10 cellular contexts compared by ENCODE assay signal in the genomic region with DNA sequence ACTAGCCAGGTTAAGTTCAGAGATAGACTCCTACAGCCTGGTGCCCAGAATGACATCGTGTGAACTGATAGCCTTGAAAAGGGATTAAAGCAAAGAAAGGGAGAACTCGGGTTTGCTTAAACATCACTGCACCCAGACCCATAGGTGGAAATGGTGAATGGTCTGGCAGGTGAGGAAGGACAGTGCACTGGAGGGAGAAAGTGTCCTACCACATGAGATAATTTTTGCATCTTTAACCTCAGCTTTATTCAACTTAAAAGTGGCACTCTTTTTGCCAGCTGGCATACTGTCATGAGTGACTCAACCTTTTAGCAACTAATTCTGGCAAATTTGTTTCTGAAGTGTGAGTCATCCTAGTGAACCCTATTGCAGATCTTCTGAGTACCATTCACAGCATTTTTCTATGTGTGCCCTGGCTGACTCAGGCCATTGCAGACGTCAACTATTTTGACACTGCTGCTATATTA. TPM values are rescaled to one million over a fixed set of nuclear protein-coding genes. Genes with fewer than 3 reads are reported as not detected.
A peak's percentile ranks its signal among the peaks of the same experiment; 100 is the strongest.
DNase-seq lines count a peak whose midpoint lies in the region; ATAC-seq and TF ChIP-seq lines count a peak whose summit lies in the region.
"Had no signal": no experiment of that assay in that cellular context is flagged by ENCODE, and none has a peak within 500 bp of the region (broad histone marks: within the 10 kb centered on the region; RNA-seq: fewer than 3 reads in every experiment).

No MANE protein-coding gene starts in this region.

- H3K27me3 ChIP-seq in mesenchymal stem cell (ENCODE audit: control insufficient read depth in 1 of 2, insufficient read depth in 1 of 2, low read length in 2 of 2) = peaks cover 0 to 8% of the 10 kb centered on the region in 2 experiments

- no peak for TF ChIP-seq CTCF in type B pancreatic cell (conservative IDR thresholded peaks at IDR 0.05)

- no peaks in the 10 kb centered on the region for H3K36me3 Mint-ChIP-seq in type B pancreatic cell
- H3K36me3 Mint-ChIP-seq: activated naive CD8-positive, alpha-beta T cell had no signal

- no peak overlapping the region for H3K23ac ChIP-seq in mesenchymal stem cell (ENCODE audit: low read length in 2 of 2)

- H3K27ac Mint-ChIP-seq in type B pancreatic cell = no peak overlapping the region
- H3K27ac Mint-ChIP-seq: activated naive CD8-positive, alpha-beta T cell had no signal

- no peak overlapping the region for H4K91ac ChIP-seq in mesenchymal stem cell (ENCODE audit: low read length)

- no peak overlapping the region for H2BK15ac ChIP-seq in mesenchymal stem cell (ENCODE audit: low read depth, poor library complexity, severe bottlenecking)

- no peak overlapping the region for H3K4me2 ChIP-seq in mesenchymal stem cell (ENCODE audit: low read length, poor library complexity, severe bottlenecking)

- 46% methylated on average over 3 of the region's 3 CpGs for WGBS in mesenchymal stem cell

- H3K4me3 ChIP-seq in mesenchymal stem cell (ENCODE audit: insufficient read depth in 1 of 2, low read depth in 1 of 2, low read length in 2 of 2) = no peak overlapping the region

- H2AK5ac ChIP-seq in mesenchymal stem cell (ENCODE audit: low read length, severe bottlenecking) = no peak overlapping the region

- DNase-seq in DMS79 treated with DMSO at 0.1 percent for 48 hours (lab: John Stamatoyannopoulos, UW) (peak; percentile 17), amniotic epithelial cell (ENCODE audit: low read depth) (peak; percentile 92), mesenchymal stem cell (peak; percentile 68), type B pancreatic cell (ENCODE audit: extremely low spot score, unreplicated experiment) (no peak), HuH-7 (ENCODE audit: low spot score) (no peak)
- DNase-seq in stimulated activated naive CD4-positive, alpha-beta T cell treated with Interleukin-2 at 50 U/mL for 16 hours (lab: John Stamatoyannopoulos, UW) = no peak
- DNase-seq: NCI-H2029 had no signal

- no peaks in the 10 kb centered on the region for H3K9me3 ChIP-seq in mesenchymal stem cell (ENCODE audit: control insufficient read depth, low read length)

- H3K4ac ChIP-seq in mesenchymal stem cell (ENCODE audit: low read depth in 1 of 2, low read length in 2 of 2) = no peak overlapping the region

- H3K9me3 Mint-ChIP-seq in type B pancreatic cell = no peaks in the 10 kb centered on the region

- no peak overlapping the region for H2BK5ac ChIP-seq in mesenchymal stem cell (ENCODE audit: low read depth, low read length, poor library complexity, severe bottlenecking)

- H3K27me3 Mint-ChIP-seq in type B pancreatic cell = no peaks in the 10 kb centered on the region

- ATAC-seq in HG03378 (IDR thresholded peaks at IDR 0.05; ENCODE audit: unreplicated experiment) = peak; percentile 60
- ATAC-seq in GM21825 (IDR thresholded peaks at IDR 0.05; ENCODE audit: unreplicated experiment) = no peak

- no peak overlapping the region for H3K18ac ChIP-seq in mesenchymal stem cell (ENCODE audit: low read depth in 1 of 2, low read length in 2 of 2)

- H3K4me1 Mint-ChIP-seq in type B pancreatic cell (ENCODE audit: unreplicated experiment) = no peaks in the 10 kb centered on the region

- H3K4me3 Mint-ChIP-seq in type B pancreatic cell = no peak overlapping the region
- H3K4me3 Mint-ChIP-seq: activated naive CD8-positive, alpha-beta T cell had no signal

- H2BK120ac ChIP-seq in mesenchymal stem cell (ENCODE audit: low read depth, low read length) = no peak overlapping the region

- no peak overlapping the region for H3K14ac ChIP-seq in mesenchymal stem cell (ENCODE audit: low read length in 2 of 2)

- no peaks in the 10 kb centered on the region for H3K79me1 ChIP-seq in mesenchymal stem cell (replicated peaks; ENCODE audit: low read length, poor library complexity, severe bottlenecking)

- no peak overlapping the region for H4K8ac ChIP-seq in mesenchymal stem cell (ENCODE audit: low read length)

- no peak overlapping the region for H2AFZ ChIP-seq in mesenchymal stem cell (ENCODE audit: low read depth, low read length)

- peaks cover 1% of the 10 kb centered on the region for H3K4me1 ChIP-seq in mesenchymal stem cell (ENCODE audit: control insufficient read depth, insufficient read depth, low read depth, low read length)

- H3K9ac ChIP-seq in mesenchymal stem cell (ENCODE audit: low read length) = no peak overlapping the region

- H2BK12ac ChIP-seq in mesenchymal stem cell (ENCODE audit: low read length in 2 of 2) = no peak overlapping the region

- no peak overlapping the region for H3K27ac ChIP-seq in mesenchymal stem cell (ENCODE audit: low read length, poor library complexity, severe bottlenecking)

- H3K36me3 ChIP-seq in mesenchymal stem cell (ENCODE audit: control insufficient read depth in 1 of 2, insufficient read depth in 2 of 2, low read depth in 1 of 2, low read length in 2 of 2) = no peaks in the 10 kb centered on the region

RNA-seq across cellular contexts. Expression of a gene that starts 53.0 kb away (rescaled TPM):
- polyA plus RNA-seq in mesenchymal stem cell (2013, experiment 1 of 2) = not detected
- polyA plus RNA-seq in mesenchymal stem cell (2013, experiment 2 of 2) = not detected
- total RNA-seq in type B pancreatic cell (ENCODE audit: low replicate concordance) = 10.6 and 41.8 TPM in 2 replicates

Comparison
In these comparisons a context has a peak if more than half of its experiments do, and no peak if none do; other contexts are left out.
1. DNase-seq: peak in DMS79 treated with DMSO at 0.1 percent for 48 hours (single experiment), amniotic epithelial cell (single experiment) and mesenchymal stem cell (single experiment); none in type B pancreatic cell (single experiment), stimulated activated naive CD4-positive, alpha-beta T cell treated with Interleukin-2 at 50 U/mL for 16 hours (single experiment) and HuH-7 (single experiment).